In genomic region chrX:24693453-24694202, GRCh38 we compare ENCODE assay signal across 8 cellular contexts. TPM values are rescaled to one million over a fixed set of nuclear protein-coding genes. Genes with fewer than 3 reads are reported as not detected.
DNase-seq lines count a peak whose midpoint lies in the region; ATAC-seq and TF ChIP-seq lines count a peak whose summit lies in the region.

Gene POLA1 (plus strand): TSS chrX:24693918. CDS start chrX:24693962, 44 bp downstream.

- no peaks in the 10 kb centered on the region for H3F3A ChIP-seq in PC-3 (ENCODE audit: low read length, unreplicated experiment)

- H3K4me1 ChIP-seq in PC-3 (ENCODE audit: insufficient read depth, low read length): peaks cover 12% of the 10 kb centered on the region

- H3K9ac ChIP-seq in PC-3 (ENCODE audit: low read length): peak within 1 kb of the TSS; percentile 96

- H3K27ac ChIP-seq in PC-3 (ENCODE audit: low read length): peak within 1 kb of the TSS; percentile 34; the same call in 1 of the 2 replicates

- intact Hi-C loops in PC-3 (cut with micrococcal nuclease): loop anchor here (10.0 kb wide), 1 partner anchor 1029 kb away; the partner anchor contains the start of gene PRDX4

- H3K79me2 ChIP-seq in PC-3 (ENCODE audit: low read length): peaks cover 47% of the 10 kb centered on the region

- POLR2A ChIA-PET in PC-3 (lab: Charles Lee; ENCODE audit: unreplicated experiment): interaction anchor here (0.7 kb wide), 1 partner anchor 1887 kb away, joined by 3 read pairs; no protein-coding TSS in a partner anchor

- peak within 1 kb of the TSS; percentile 90 for H3K4me3 ChIP-seq in PC-3 (ENCODE audit: low read length)

- BruUV-seq in PC-3 (replicated peaks; lab: Mats Ljungman, UMichigan): no TSS peak

- no peaks in the 10 kb centered on the region for H3K9me2 ChIP-seq in PC-3 (replicated peaks; ENCODE audit: low read length)

- peak within 1 kb of the TSS; percentile 90 to 97 (median 96) for H3K4me3 Mint-ChIP-seq in IgD-negative memory B cell
- H3K4me3 Mint-ChIP-seq in activated T-cell treated with anti-CD3 and anti-CD28 coated beads, Interleukin-2, amount 50 U/mL, for 24 hours: peak within 1 kb of the TSS; percentile 90

- H4K20me1 ChIP-seq in PC-3 (ENCODE audit: low read length): peaks cover 15% of the 10 kb centered on the region; the same call in 1 of the 2 replicates

- 0 out of 2 replicates have a peak, but pooled peaks cover 5% of the 10 kb centered on the region for H3K36me3 ChIP-seq in PC-3 (ENCODE audit: low read depth, low read length)

- H3K4me2 ChIP-seq in PC-3 (ENCODE audit: low read length): peak within 1 kb of the TSS; percentile 98

- no peaks in the 10 kb centered on the region for H3K9me3 ChIP-seq in PC-3 (ENCODE audit: low read length)

- H3K9me3 Mint-ChIP-seq in IgD-negative memory B cell: peaks cover 0 to 2% (median 0%) of the 10 kb centered on the region in 3 donors
- H3K9me3 Mint-ChIP-seq in activated T-cell treated with anti-CD3 and anti-CD28 coated beads, Interleukin-2, amount 50 U/mL, for 24 hours: no peaks in the 10 kb centered on the region

- no peaks in the 10 kb centered on the region for H3K27me3 ChIP-seq in PC-3 (ENCODE audit: low read length)

- ATAC-seq in GM21576 (IDR thresholded peaks at IDR 0.05; ENCODE audit: unreplicated experiment) (peak; percentile 97), PC-3 (peak; percentile 95)

- H3K27ac Mint-ChIP-seq in IgD-negative memory B cell: peak within 1 kb of the TSS; percentile 59 to 88 (median 87)
- peak within 1 kb of the TSS; percentile 96 for H3K27ac Mint-ChIP-seq in activated T-cell treated with anti-CD3 and anti-CD28 coated beads, Interleukin-2, amount 50 U/mL, for 24 hours

- TF ChIP-seq CTCF in PC-3 (conservative IDR thresholded peaks at IDR 0.05; ENCODE audit: low read depth, low read length): peak; percentile 46; the same call in 1 of the 2 replicates

- TF ChIP-seq POLR2A in erythroblast (IDR thresholded peaks at IDR 0.05; ENCODE audit: low read length): peak; percentile 61

- peaks cover 7 to 9% (median 8%) of the 10 kb centered on the region in 3 donors for H3K4me1 Mint-ChIP-seq in IgD-negative memory B cell
- peaks cover 29% of the 10 kb centered on the region for H3K4me1 Mint-ChIP-seq in activated T-cell treated with anti-CD3 and anti-CD28 coated beads, Interleukin-2, amount 50 U/mL, for 24 hours (ENCODE audit: low read depth)

- DNase-seq in DMS153 treated with DMSO at 0.1 percent for 48 hours (lab: John Stamatoyannopoulos, UW; ENCODE audit: unreplicated experiment): peak; percentile 81
- DNase-seq in PC-3: peak; percentile 95
- peak; percentile 83 for DNase-seq in activated T-cell treated with anti-CD3 and anti-CD28 coated beads, Interleukin-2, amount 50 U/mL, for 24 hours
- DNase-seq in erythroblast (lab: John Stamatoyannopoulos, UW): peak; percentile 95
- DNase-seq in mucosa of gallbladder (ENCODE audit: low spot score): peak; percentile 92
- DNase-seq in stimulated activated CD8-positive, alpha-beta memory T cell treated with anti-CD3 and anti-CD28 coated beads, Interleukin-4, amount 100 ng/mL, for 24 hours (ENCODE audit: low read depth): peak; percentile 62

- H3K36me3 Mint-ChIP-seq in IgD-negative memory B cell: no peaks in the 10 kb centered on the region
- peaks cover 31% of the 10 kb centered on the region for H3K36me3 Mint-ChIP-seq in activated T-cell treated with anti-CD3 and anti-CD28 coated beads, Interleukin-2, amount 50 U/mL, for 24 hours (ENCODE audit: low read depth)

- CTCF ChIA-PET in PC-3 (lab: Charles Lee): interaction anchor here (0.5 kb wide), 1 partner anchor 37 kb away, joined by 3 read pairs; no protein-coding TSS in a partner anchor

- H2AFZ ChIP-seq in PC-3 (ENCODE audit: low read length): peak within 1 kb of the TSS; percentile 98

- H3K27me3 Mint-ChIP-seq in IgD-negative memory B cell: no peaks in the 10 kb centered on the region
- peaks cover 25% of the 10 kb centered on the region for H3K27me3 Mint-ChIP-seq in activated T-cell treated with anti-CD3 and anti-CD28 coated beads, Interleukin-2, amount 50 U/mL, for 24 hours

RNA-seq across cellular contexts. Expression of gene POLA1, which starts in this region (rescaled TPM):
- polyA plus RNA-seq in IgD-negative memory B cell: 4.3 TPM
- total RNA-seq in PC-3 (2014; rRNA removed): 19.6 and 23.2 TPM in 2 replicates
- 7.8 TPM for total RNA-seq in mucosa of gallbladder

Comparison
In these comparisons a context has a peak if more than half of its experiments do, and no peak if none do; other contexts are left out.
1. Peak in every context shown above with its lines: DNase-seq, ATAC-seq, H3K4me3 ChIP-seq and H3K27ac ChIP-seq.